In genomic region chr2:221377597-221377996, GRCh38 we compare ENCODE assay signal across 20 cellular contexts.
DNase-seq lines count a peak whose midpoint lies in the region; ATAC-seq and TF ChIP-seq lines count a peak whose summit lies in the region.
"Had no signal": no experiment of that assay in that cellular context is flagged by ENCODE, and none has a peak within 500 bp of the region (broad histone marks: within the 10 kb centered on the region; RNA-seq: fewer than 3 reads in every experiment).

No MANE protein-coding gene starts in this region.

- in situ Hi-C loops in GM13976 (cut with MboI; ENCODE audit: low sequenced_read_pairs, unreplicated experiment): no loop called here

- no peak for DNase-seq in activated naive CD4-positive, alpha-beta T cell treated with anti-CD3 and anti-CD28 coated beads, Interleukin-2, amount 50 U/mL, for 16 hours
- DNase-seq in putamen (ENCODE audit: low spot score): peak; percentile 22
- no peak for DNase-seq in Peyer's patch
- no peak for DNase-seq in GM13976 (ENCODE audit: low spot score)
- DNase-seq: CD4-positive, alpha-beta memory T cell; DMS153; DMS79 treated with DMSO at 0.1 percent for 48 hours; GF-D8; GOT3; H7; HFFc6 had no signal

- peak; percentile 62 for ATAC-seq in activated T-helper 17 cell treated with anti-CD3 and anti-CD28 coated beads, Interleukin-2, amount 50 U/mL, for 72 hours (replicated peaks)
- no peak for ATAC-seq in GM19324 (IDR thresholded peaks at IDR 0.05; ENCODE audit: low FRiP score, unreplicated experiment)
- ATAC-seq: A549, HCT116 had no signal

- no peaks in the 10 kb centered on the region for H3K36me3 ChIP-seq in Peyer's patch
- H3K36me3 ChIP-seq: BLaER1 had no signal

- no peaks in the 10 kb centered on the region for H3K9me3 ChIP-seq in Peyer's patch
- H3K9me3 ChIP-seq: A549, BLaER1 had no signal

- no peak overlapping the region for H3K27ac ChIP-seq in Peyer's patch
- H3K27ac ChIP-seq: 22Rv1, A549, BLaER1, HL-60 had no signal

- H3K27me3 Mint-ChIP-seq in activated naive CD4-positive, alpha-beta T cell treated with anti-CD3 and anti-CD28 coated beads, Interleukin-2, amount 50 U/mL, for 24 hours: no peaks in the 10 kb centered on the region
- no peaks in the 10 kb centered on the region for H3K27me3 Mint-ChIP-seq in activated T-helper 17 cell treated with anti-CD3 and anti-CD28 coated beads, Interleukin-2, amount 50 U/mL, for 72 hours
- H3K27me3 Mint-ChIP-seq: CD4-positive, alpha-beta memory T cell had no signal

- no peak overlapping the region for H3K4me3 Mint-ChIP-seq in activated naive CD4-positive, alpha-beta T cell treated with anti-CD3 and anti-CD28 coated beads, Interleukin-2, amount 50 U/mL, for 24 hours
- H3K4me3 Mint-ChIP-seq in activated T-helper 17 cell treated with anti-CD3 and anti-CD28 coated beads, Interleukin-2, amount 50 U/mL, for 72 hours: no peak overlapping the region
- H3K4me3 Mint-ChIP-seq: CD14-positive monocyte; CD4-positive, alpha-beta memory T cell; HFFc6 had no signal

- TF ChIP-seq POLR2A in Peyer's patch (IDR thresholded peaks at IDR 0.05): no peak

- no peaks in the 10 kb centered on the region for H3K9me3 Mint-ChIP-seq in activated naive CD4-positive, alpha-beta T cell treated with anti-CD3 and anti-CD28 coated beads, Interleukin-2, amount 50 U/mL, for 24 hours
- H3K9me3 Mint-ChIP-seq in activated T-helper 17 cell treated with anti-CD3 and anti-CD28 coated beads, Interleukin-2, amount 50 U/mL, for 72 hours: peaks cover 6% of the 10 kb centered on the region
- H3K9me3 Mint-ChIP-seq: CD4-positive, alpha-beta memory T cell; HFFc6 had no signal

- H3K27me3 ChIP-seq in Peyer's patch: no peaks in the 10 kb centered on the region
- H3K27me3 ChIP-seq: BLaER1 had no signal

- no peak for TF ChIP-seq CTCF in Peyer's patch (IDR thresholded peaks at IDR 0.05)
- no peak for TF ChIP-seq CTCF in GM13976 (IDR thresholded peaks at IDR 0.05; ENCODE audit: borderline replicate concordance, control extremely low read depth, extremely low read depth, insufficient read depth, missing control alignments)

- no peaks in the 10 kb centered on the region for H3K36me3 Mint-ChIP-seq in activated naive CD4-positive, alpha-beta T cell treated with anti-CD3 and anti-CD28 coated beads, Interleukin-2, amount 50 U/mL, for 24 hours
- no peaks in the 10 kb centered on the region for H3K36me3 Mint-ChIP-seq in activated T-helper 17 cell treated with anti-CD3 and anti-CD28 coated beads, Interleukin-2, amount 50 U/mL, for 72 hours (ENCODE audit: low read depth)
- H3K36me3 Mint-ChIP-seq: CD14-positive monocyte; CD4-positive, alpha-beta memory T cell had no signal

- no peak overlapping the region for H3K4me3 ChIP-seq in Peyer's patch
- H3K4me3 ChIP-seq: A549, BLaER1 had no signal

- H3K4me1 ChIP-seq in Peyer's patch: no peaks in the 10 kb centered on the region
- H3K4me1 ChIP-seq: A549, BLaER1 had no signal

- H3K27ac Mint-ChIP-seq in activated naive CD4-positive, alpha-beta T cell treated with anti-CD3 and anti-CD28 coated beads, Interleukin-2, amount 50 U/mL, for 24 hours: peak overlapping the region; percentile 59
- H3K27ac Mint-ChIP-seq in activated T-helper 17 cell treated with anti-CD3 and anti-CD28 coated beads, Interleukin-2, amount 50 U/mL, for 72 hours: no peak overlapping the region
- H3K27ac Mint-ChIP-seq: CD14-positive monocyte, HFFc6 had no signal

- no peaks in the 10 kb centered on the region for H3K4me1 Mint-ChIP-seq in activated naive CD4-positive, alpha-beta T cell treated with anti-CD3 and anti-CD28 coated beads, Interleukin-2, amount 50 U/mL, for 24 hours
- H3K4me1 Mint-ChIP-seq in activated T-helper 17 cell treated with anti-CD3 and anti-CD28 coated beads, Interleukin-2, amount 50 U/mL, for 72 hours: peaks cover 5% of the 10 kb centered on the region
- H3K4me1 Mint-ChIP-seq: CD14-positive monocyte had no signal
